Comparison of ENCODE assay signal across 9 cellular contexts in genomic region chr1:243842978-243843490, GRCh38. TPM values are rescaled to one million over a fixed set of nuclear protein-coding genes. Genes with fewer than 3 reads are reported as not detected.
DNase-seq lines count a peak whose midpoint lies in the region; ATAC-seq, FAIRE-seq and TF ChIP-seq lines count a peak whose summit lies in the region.
"Had no signal": no experiment of that assay in that cellular context is flagged by ENCODE, and none has a peak within 500 bp of the region (broad histone marks: within the 10 kb centered on the region; RNA-seq: fewer than 3 reads in every experiment).

No MANE protein-coding gene starts in this region.

- peak overlapping the region; percentile 26 for H3K27ac ChIP-seq in CD4-positive, alpha-beta memory T cell (ENCODE audit: low read depth, low read length)
- no peak overlapping the region for H3K27ac ChIP-seq in H1 (ENCODE audit: low read depth, low read length)
- peak overlapping the region; percentile 15 for H3K27ac ChIP-seq in neuronal stem cell (replicated peaks; ENCODE audit: low read length)
- H3K27ac ChIP-seq in MM.1S (ENCODE audit: low read length): no peak overlapping the region

- TF ChIP-seq CTCF in H1 (IDR thresholded peaks at IDR 0.05; ENCODE audit: control extremely low read depth in 1 of 3, insufficient read depth in 1 of 3, low read depth in 1 of 3, low read length in 3 of 3) (no peak), MM.1S (IDR thresholded peaks at IDR 0.05; ENCODE audit: low read length) (no peak)

- H3K4me3 ChIP-seq in CD4-positive, alpha-beta memory T cell (ENCODE audit: low read length in 2 of 2): no peak overlapping the region
- H3K4me3 ChIP-seq in H1 (ENCODE audit: extremely low read depth in 1 of 4, insufficient read depth in 2 of 4, low read depth in 3 of 4, low read length in 4 of 4) (no peak overlapping the region), neuronal stem cell (ENCODE audit: low read length in 2 of 2) (no peak overlapping the region), MM.1S (ENCODE audit: low read length) (no peak overlapping the region)

- H3K9me3 Mint-ChIP-seq in CD4-positive, alpha-beta memory T cell: no peaks in the 10 kb centered on the region

- H3K4me1 Mint-ChIP-seq in CD4-positive, alpha-beta memory T cell: peaks cover 37 to 71% (median 61%) of the 10 kb centered on the region in 4 donors

- peak overlapping the region; percentile 67 to 97 (median 87) for H3K27ac Mint-ChIP-seq in CD4-positive, alpha-beta memory T cell

- H2BK15ac ChIP-seq in H1 (ENCODE audit: low read length) (no peak overlapping the region), neuronal stem cell (ENCODE audit: low read length) (no peak overlapping the region)

- H3K9ac ChIP-seq in H1 (replicated peaks in 1 of 4; ENCODE audit: extremely low read depth in 1 of 4, low read depth in 3 of 4, low read length in 3 of 4) (no peak overlapping the region), neuronal stem cell (ENCODE audit: low read depth, low read length, poor library complexity) (no peak overlapping the region), MM.1S (ENCODE audit: low read length) (no peak overlapping the region)

- no peak overlapping the region for H4K91ac ChIP-seq in H1 (replicated peaks; ENCODE audit: insufficient read length, low read length)
- H4K91ac ChIP-seq in neuronal stem cell (ENCODE audit: low read depth, low read length, poor library complexity): no peak overlapping the region

- H3K79me2 ChIP-seq in H1 (ENCODE audit: control insufficient read depth in 1 of 2, insufficient read depth in 2 of 2, low read length in 2 of 2): peaks cover 0 to 51% of the 10 kb centered on the region in 2 experiments; a peak in 3 of 4 replicates
- peaks cover 7% of the 10 kb centered on the region; the same call in 1 of the 2 replicates for H3K79me2 ChIP-seq in MM.1S (ENCODE audit: low read length)

- H2BK12ac ChIP-seq in H1 (ENCODE audit: low read depth, low read length) (no peak overlapping the region), neuronal stem cell (ENCODE audit: low read length) (no peak overlapping the region)

- H3F3A ChIP-seq in MM.1S (ENCODE audit: insufficient read depth, low read length): no peaks in the 10 kb centered on the region

- CTCF ChIA-PET in CD4-positive, alpha-beta memory T cell (lab: Charles Lee; ENCODE audit: partially characterized antibody): no interaction called here
- CTCF ChIA-PET in H1 (lab: Charles Lee; ENCODE audit: partially characterized antibody): no interaction called here

- no peaks in the 10 kb centered on the region for H3K27me3 ChIP-seq in CD4-positive, alpha-beta memory T cell (ENCODE audit: insufficient read depth, low read length)
- H3K27me3 ChIP-seq in H1 (replicated peaks in 1 of 4; ENCODE audit: control insufficient read depth in 3 of 4, extremely low read depth in 1 of 4, insufficient read depth in 3 of 4, low read length in 3 of 4) (no peaks in the 10 kb centered on the region), neuronal stem cell (ENCODE audit: control insufficient read depth in 3 of 3, insufficient read depth in 3 of 3, low read depth in 1 of 3, low read length in 3 of 3) (no peaks in the 10 kb centered on the region), MM.1S (replicated peaks; ENCODE audit: insufficient read depth, low read length) (no peaks in the 10 kb centered on the region; the same call in 1 of the 2 replicates)

- no peak overlapping the region for H3K14ac ChIP-seq in H1 (ENCODE audit: insufficient read length)
- H3K14ac ChIP-seq in neuronal stem cell (ENCODE audit: low read length): no peak overlapping the region

- H3K36me3 ChIP-seq in CD4-positive, alpha-beta memory T cell (ENCODE audit: insufficient read depth, low read length): no peaks in the 10 kb centered on the region
- H3K36me3 ChIP-seq in H1 (ENCODE audit: control insufficient read depth in 2 of 4, insufficient read depth in 4 of 4, low read length in 3 of 4): no peaks in the 10 kb centered on the region; a peak in 1 of 8 replicates
- peaks cover 0 to 37% of the 10 kb centered on the region in 2 donors for H3K36me3 ChIP-seq in neuronal stem cell (replicated peaks in 1 of 2; ENCODE audit: control insufficient read depth in 2 of 2, insufficient read depth in 2 of 2, low read length in 2 of 2)
- H3K36me3 ChIP-seq in MM.1S (replicated peaks; ENCODE audit: insufficient read depth, low read length): no peaks in the 10 kb centered on the region

- peak in 2 of 5 donors; percentile 20 to 61 for DNase-seq in CD4-positive, alpha-beta memory T cell
- DNase-seq in SIG-M5 treated with dmso at 0.1 percent for 504 hours (lab: John Stamatoyannopoulos, UW; ENCODE audit: unreplicated experiment) (peak; percentile 89), H1 (ENCODE audit: low read depth in 1 of 2, low spot score in 2 of 2) (no peak), neuronal stem cell (ENCODE audit: low spot score) (no peak), Kasumi-1 (lab: John Stamatoyannopoulos, UW) (no peak), MM.1S (no peak), KG1 (lab: John Stamatoyannopoulos, UW) (no peak)

- H3K4me2 ChIP-seq in H1 (ENCODE audit: insufficient read depth in 1 of 2, low read depth in 2 of 2, low read length in 2 of 2): no peak overlapping the region
- H3K4me2 ChIP-seq in neuronal stem cell (ENCODE audit: insufficient read depth, low read length, poor library complexity, severe bottlenecking): no peak overlapping the region
- no peak overlapping the region for H3K4me2 ChIP-seq in MM.1S (ENCODE audit: low read depth, low read length)

- no peak for TF ChIP-seq POLR2A in H1 (IDR thresholded peaks at IDR 0.05; ENCODE audit: control extremely low read depth in 1 of 2, low read depth in 2 of 2, low read length in 2 of 2)

- no peak for TF ChIP-seq EP300 in H1 (IDR thresholded peaks at IDR 0.05; ENCODE audit: borderline replicate concordance in 1 of 2, low read depth in 2 of 2, low read length in 2 of 2)

- 77 to 100% methylated on average over 1 to 4 of the region's 4 CpGs for WGBS in H1 (ENCODE audit: extremely low coverage in 1 of 2, insufficient coverage in 1 of 2, insufficient read length in 1 of 2, insufficient replicate concordance in 2 of 2, low coverage in 1 of 2, low lambda C conversion rate in 2 of 2, missing lambda C conversion rate in 1 of 2), 2 experiments
- WGBS in neuronal stem cell (ENCODE audit: extremely low coverage in 2 of 2, insufficient read length in 2 of 2, insufficient replicate concordance in 1 of 2), 2 donors: 100% methylated on average over 1 of the region's 4 CpGs; no CpG with 5 or more reads in 1 of the 2 donors

- H3K79me1 ChIP-seq in H1 (ENCODE audit: low read depth, low read length): no peaks in the 10 kb centered on the region
- peaks cover 2% of the 10 kb centered on the region for H3K79me1 ChIP-seq in neuronal stem cell (ENCODE audit: low read depth, low read length)

- FAIRE-seq in H1 (lab: Jason Lieb, UNC): peak; percentile 52
- FAIRE-seq: keratinocyte had no signal

- H3K23me2 ChIP-seq in H1 (ENCODE audit: low read depth, low read length): no peaks in the 10 kb centered on the region

- intact Hi-C loops in CD4-positive, alpha-beta memory T cell (cut with micrococcal nuclease): loop anchor here (5.0 to 10.0 kb wide), 3 partner anchors 41 to 1022 kb away; partner anchors contain the start of gene HNRNPU

- peaks cover 3 to 12% of the 10 kb centered on the region in 2 donors for H3K36me3 Mint-ChIP-seq in CD4-positive, alpha-beta memory T cell

- no peak overlapping the region for H2BK120ac ChIP-seq in H1 (replicated peaks; ENCODE audit: low read depth, low read length)
- H2BK120ac ChIP-seq in neuronal stem cell (ENCODE audit: low read depth, low read length): no peak overlapping the region

- H2AFZ ChIP-seq in H1 (ENCODE audit: low read length) (no peak overlapping the region), neuronal stem cell (ENCODE audit: low read length) (no peak overlapping the region), MM.1S (ENCODE audit: low read length) (no peak overlapping the region)

- no peak for TF ChIP-seq RAD21 in H1 (IDR thresholded peaks at IDR 0.05 in 1 of 2, conservative IDR thresholded peaks at IDR 0.05 in 1 of 2; ENCODE audit: low read depth in 2 of 2, low read length in 2 of 2)

- peaks cover 74% of the 10 kb centered on the region for H3K4me1 ChIP-seq in CD4-positive, alpha-beta memory T cell (ENCODE audit: insufficient read depth, low read length)
- H3K4me1 ChIP-seq in H1 (replicated peaks in 1 of 4; ENCODE audit: control insufficient read depth in 3 of 4, insufficient read depth in 4 of 4, low read length in 3 of 4) (peaks cover 0 to 2% (median 0%) of the 10 kb centered on the region in 4 experiments; a peak in 1 of 7 replicates), neuronal stem cell (ENCODE audit: control insufficient read depth in 2 of 2, insufficient read depth in 1 of 2, low read depth in 1 of 2, low read length in 2 of 2) (peaks cover 2 to 15% of the 10 kb centered on the region in 2 donors), MM.1S (ENCODE audit: low read length) (no peaks in the 10 kb centered on the region)

- H3K56ac ChIP-seq in H1 (replicated peaks; ENCODE audit: insufficient read length, low read depth, low read length): no peak overlapping the region

- H3K23ac ChIP-seq in H1 (ENCODE audit: insufficient read length) (no peak overlapping the region), neuronal stem cell (ENCODE audit: low read depth, low read length, poor library complexity) (no peak overlapping the region)

- no peak overlapping the region for H2BK20ac ChIP-seq in H1 (ENCODE audit: low read length)

- H3K18ac ChIP-seq in H1 (ENCODE audit: extremely low read depth, low read length) (no peak overlapping the region), neuronal stem cell (ENCODE audit: low read length) (no peak overlapping the region)

- H4K20me1 ChIP-seq in H1 (replicated peaks in 1 of 2; ENCODE audit: control insufficient read depth in 1 of 2, insufficient read depth in 2 of 2, low read length in 2 of 2): no peaks in the 10 kb centered on the region
- no peaks in the 10 kb centered on the region for H4K20me1 ChIP-seq in MM.1S (ENCODE audit: insufficient read depth, low read length)

- no peaks in the 10 kb centered on the region for H3K9me2 ChIP-seq in MM.1S (replicated peaks; ENCODE audit: insufficient read depth, low read length)

- no peak overlapping the region for H4K5ac ChIP-seq in H1 (ENCODE audit: insufficient read length, low read depth, low read length)

- no peaks in the 10 kb centered on the region for H3K27me3 Mint-ChIP-seq in CD4-positive, alpha-beta memory T cell

- H4K8ac ChIP-seq in H1 (ENCODE audit: extremely low read depth, insufficient read depth, low read length) (no peak overlapping the region), neuronal stem cell (ENCODE audit: low read depth, low read length) (no peak overlapping the region)

- H3K4ac ChIP-seq in H1 (replicated peaks; ENCODE audit: insufficient read length, low read depth, low read length) (no peak overlapping the region), neuronal stem cell (ENCODE audit: low read length) (no peak overlapping the region)

- no peak for ATAC-seq in GM18873 (IDR thresholded peaks at IDR 0.05; ENCODE audit: low FRiP score, unreplicated experiment)

- POLR2A ChIA-PET in CD4-positive, alpha-beta memory T cell (lab: Charles Lee; ENCODE audit: partially characterized antibody): no interaction called here
- POLR2A ChIA-PET in H1 (lab: Charles Lee; ENCODE audit: partially characterized antibody): no interaction called here

- H3K9me3 ChIP-seq in CD4-positive, alpha-beta memory T cell (ENCODE audit: control insufficient read depth in 1 of 2, low read length in 2 of 2): no peaks in the 10 kb centered on the region
- no peaks in the 10 kb centered on the region for H3K9me3 ChIP-seq in H1 (ENCODE audit: insufficient read depth in 2 of 2, low read depth in 1 of 2, low read length in 1 of 2)
- H3K9me3 ChIP-seq in neuronal stem cell (replicated peaks in 1 of 2; ENCODE audit: control insufficient read depth in 2 of 2, insufficient read depth in 1 of 2, low read depth in 1 of 2, low read length in 2 of 2): peaks cover 0 to 38% of the 10 kb centered on the region in 2 donors
- no peaks in the 10 kb centered on the region for H3K9me3 ChIP-seq in MM.1S (replicated peaks; ENCODE audit: insufficient read depth, low read length)

- H2BK5ac ChIP-seq in H1 (ENCODE audit: low read depth, low read length) (no peak overlapping the region), neuronal stem cell (ENCODE audit: low read length) (no peak overlapping the region)

- H2AK5ac ChIP-seq in H1 (ENCODE audit: low read depth, low read length) (no peak overlapping the region), neuronal stem cell (ENCODE audit: low read depth, low read length) (no peak overlapping the region)

- peak overlapping the region; percentile 56 to 85 (median 74) for H3K4me3 Mint-ChIP-seq in CD4-positive, alpha-beta memory T cell

RNA-seq across cellular contexts. Expression of gene AKT3, which starts 7.0 kb away (rescaled TPM):
- 100 to 1,000 TPM; 149 to 152 TPM for total RNA-seq in CD4-positive, alpha-beta memory T cell
- polyA plus RNA-seq in CD4-positive, alpha-beta memory T cell: 1 to 10 TPM in 1 of 2 donors, under 1 TPM in 1; 0.56 to 5.1 TPM
- total RNA-seq in H1 (2021; fragmentation: NEBNext Ultra II Directional; extraction: Animal tissue kit (Norgen Biotek cat#: 25700)): 33.6 and 36.4 TPM in 2 replicates
- polyA plus RNA-seq in H1 (2011; rRNA removed): 4.2 and 6.0 TPM in 2 replicates
- 6.1 TPM for polyA plus RNA-seq in H1 (2011; cell fraction: cytosol; rRNA removed)
- polyA plus RNA-seq in H1 (2011; cell fraction: nucleus; rRNA removed): 10.5 TPM
- polyA plus RNA-seq in H1 (2012, experiment 1 of 2): 4.2 to 13.6 TPM (median 6.3 TPM) in 4 replicates
- polyA plus RNA-seq in H1 (2012, experiment 2 of 2): 0.54 TPM
- 9.5 TPM for polyA plus RNA-seq in H1 (2013, experiment 1 of 2)
- 8.4 TPM for polyA plus RNA-seq in H1 (2013, experiment 2 of 2)
- 14.4 and 15.3 TPM in 2 replicates for polyA minus RNA-seq in H1 (2011; rRNA and poly(A)+ RNA removed)
- polyA minus RNA-seq in H1 (2011; cell fraction: cytosol; rRNA and poly(A)+ RNA removed): 8.5 TPM
- 44.6 TPM for polyA minus RNA-seq in H1 (2011; cell fraction: nucleus; rRNA and poly(A)+ RNA removed)
- polyA plus RNA-seq in neuronal stem cell (2013, experiment 1 of 2): 33.9 TPM
- 33.7 TPM for polyA plus RNA-seq in neuronal stem cell (2013, experiment 2 of 2)

Comparison
In these comparisons a context has a peak if more than half of its experiments do, and no peak if none do; other contexts are left out.
1. H3K27ac ChIP-seq: peak in CD4-positive, alpha-beta memory T cell (single experiment) and neuronal stem cell (single experiment); none in H1 (single experiment) and MM.1S (single experiment).